Comparison of ENCODE assay signal across 13 cellular contexts in genomic region chr7:43700646-43701501, GRCh38. TPM values are rescaled to one million over a fixed set of nuclear protein-coding genes. Genes with fewer than 3 reads are reported as not detected.
DNase-seq lines count a peak whose midpoint lies in the region; ATAC-seq, FAIRE-seq and TF ChIP-seq lines count a peak whose summit lies in the region.
"Had no signal": no experiment of that assay in that cellular context is flagged by ENCODE, and none has a peak within 500 bp of the region (broad histone marks: within the 10 kb centered on the region; RNA-seq: fewer than 3 reads in every experiment).

No MANE protein-coding gene starts in this region.

- H3K27me3 ChIP-seq in astrocyte (ENCODE audit: insufficient read depth, low read length) = no peaks in the 10 kb centered on the region

- H3K9ac ChIP-seq in astrocyte (ENCODE audit: low read length) = no peak overlapping the region

- peaks cover 58% of the 10 kb centered on the region for H3K79me2 ChIP-seq in astrocyte (ENCODE audit: insufficient read depth, low read length)

- no peak overlapping the region for H3K4me2 ChIP-seq in astrocyte (ENCODE audit: low read length)

- no peaks in the 10 kb centered on the region for H4K20me1 ChIP-seq in astrocyte (ENCODE audit: insufficient read depth, low read length)

- peak; percentile 47 for ATAC-seq in HG03432 (IDR thresholded peaks at IDR 0.05; ENCODE audit: unreplicated experiment)
- ATAC-seq in stimulated activated memory B cell treated with anti-CD40 and anti-IgM and Interleukin-4, amounts not matched to agents 10 μg/mL and 1 μg/mL and 100 μg/mL, for 72 hours = no peak
- no peak for ATAC-seq in HG03378 (IDR thresholded peaks at IDR 0.05; ENCODE audit: unreplicated experiment)
- ATAC-seq in GM21360 (IDR thresholded peaks at IDR 0.05; ENCODE audit: unreplicated experiment) = no peak
- no peak for ATAC-seq in HG03025 (IDR thresholded peaks at IDR 0.05; ENCODE audit: low FRiP score, unreplicated experiment)

- no peak for FAIRE-seq in astrocyte (lab: Jason Lieb, UNC)

- TF ChIP-seq CTCF in astrocyte (IDR thresholded peaks at IDR 0.05; ENCODE audit: insufficient read depth, low read depth, low read length) = no peak

- peaks cover 5% of the 10 kb centered on the region for H3K4me1 ChIP-seq in astrocyte (ENCODE audit: insufficient read depth, low read length)

- H3K27me3 Mint-ChIP-seq in activated naive CD4-positive, alpha-beta T cell treated with anti-CD3 and anti-CD28 coated beads, Interleukin-2, amount 50 U/mL, for 24 hours = no peaks in the 10 kb centered on the region
- H3K27me3 Mint-ChIP-seq in astrocyte (ENCODE audit: low read depth, unreplicated experiment) = no peaks in the 10 kb centered on the region
- no peaks in the 10 kb centered on the region for H3K27me3 Mint-ChIP-seq in stimulated activated memory B cell treated with anti-CD40 and anti-IgM and Interleukin-4, amounts not matched to agents 10 μg/mL and 1 μg/mL and 100 μg/mL, for 72 hours
- H3K27me3 Mint-ChIP-seq: activated naive CD8-positive, alpha-beta T cell had no signal

- H3K27ac ChIP-seq in astrocyte (ENCODE audit: low read depth, low read length) = no peak overlapping the region

- no peaks in the 10 kb centered on the region for H3K9me3 Mint-ChIP-seq in activated naive CD4-positive, alpha-beta T cell treated with anti-CD3 and anti-CD28 coated beads, Interleukin-2, amount 50 U/mL, for 24 hours
- no peaks in the 10 kb centered on the region for H3K9me3 Mint-ChIP-seq in astrocyte (ENCODE audit: unreplicated experiment)
- H3K9me3 Mint-ChIP-seq in stimulated activated memory B cell treated with anti-CD40 and anti-IgM and Interleukin-4, amounts not matched to agents 10 μg/mL and 1 μg/mL and 100 μg/mL, for 72 hours = no peaks in the 10 kb centered on the region
- H3K9me3 Mint-ChIP-seq: stimulated activated effector memory CD8-positive, alpha-beta T cell treated with anti-CD3 and anti-CD28 coated beads, Interleukin-12 subunit alpha, Interleukin-12 subunit beta, amount 100 ng/mL, for 72 hours had no signal

- no peaks in the 10 kb centered on the region for H3K9me3 ChIP-seq in astrocyte (ENCODE audit: insufficient read depth, low read depth, low read length)

- no peak for DNase-seq in activated naive CD4-positive, alpha-beta T cell (lab: John Stamatoyannopoulos, UW)
- peak; percentile 6 for DNase-seq in astrocyte (ENCODE audit: low read depth)
- DNase-seq: glutamatergic neuron; kidney; stimulated activated CD4-positive, alpha-beta T cell treated with anti-CD3 and anti-CD28 coated beads, Interleukin-4, amount 100 ng/mL, for 1 hour had no signal

- no peaks in the 10 kb centered on the region for H3K36me3 ChIP-seq in astrocyte (ENCODE audit: insufficient read depth, low read length)

- H3K36me3 Mint-ChIP-seq in activated naive CD4-positive, alpha-beta T cell treated with anti-CD3 and anti-CD28 coated beads, Interleukin-2, amount 50 U/mL, for 24 hours = peaks cover 5% of the 10 kb centered on the region
- H3K36me3 Mint-ChIP-seq in astrocyte (ENCODE audit: low read depth, unreplicated experiment) = peaks cover 9% of the 10 kb centered on the region
- peaks cover 30% of the 10 kb centered on the region for H3K36me3 Mint-ChIP-seq in stimulated activated memory B cell treated with anti-CD40 and anti-IgM and Interleukin-4, amounts not matched to agents 10 μg/mL and 1 μg/mL and 100 μg/mL, for 72 hours
- H3K36me3 Mint-ChIP-seq: stimulated activated effector memory CD8-positive, alpha-beta T cell treated with anti-CD3 and anti-CD28 coated beads, Interleukin-12 subunit alpha, Interleukin-12 subunit beta, amount 100 ng/mL, for 72 hours had no signal

- peak overlapping the region; percentile 42 for H3K27ac Mint-ChIP-seq in activated naive CD4-positive, alpha-beta T cell treated with anti-CD3 and anti-CD28 coated beads, Interleukin-2, amount 50 U/mL, for 24 hours
- H3K27ac Mint-ChIP-seq in astrocyte (ENCODE audit: unreplicated experiment) = peak overlapping the region; percentile 6
- peak overlapping the region; percentile 17 for H3K27ac Mint-ChIP-seq in stimulated activated memory B cell treated with anti-CD40 and anti-IgM and Interleukin-4, amounts not matched to agents 10 μg/mL and 1 μg/mL and 100 μg/mL, for 72 hours
- H3K27ac Mint-ChIP-seq: activated naive CD8-positive, alpha-beta T cell; stimulated activated effector memory CD8-positive, alpha-beta T cell treated with anti-CD3 and anti-CD28 coated beads, Interleukin-12 subunit alpha, Interleukin-12 subunit beta, amount 100 ng/mL, for 72 hours had no signal

- H3K4me1 Mint-ChIP-seq in activated naive CD4-positive, alpha-beta T cell treated with anti-CD3 and anti-CD28 coated beads, Interleukin-2, amount 50 U/mL, for 24 hours = peaks cover 62% of the 10 kb centered on the region
- H3K4me1 Mint-ChIP-seq in astrocyte (ENCODE audit: low read depth, unreplicated experiment) = peaks cover 19% of the 10 kb centered on the region
- peaks cover 36% of the 10 kb centered on the region for H3K4me1 Mint-ChIP-seq in stimulated activated memory B cell treated with anti-CD40 and anti-IgM and Interleukin-4, amounts not matched to agents 10 μg/mL and 1 μg/mL and 100 μg/mL, for 72 hours

- H3K4me3 ChIP-seq in astrocyte (ENCODE audit: insufficient read depth, low read depth, low read length) = no peak overlapping the region

- H3K4me3 Mint-ChIP-seq in activated naive CD4-positive, alpha-beta T cell treated with anti-CD3 and anti-CD28 coated beads, Interleukin-2, amount 50 U/mL, for 24 hours = no peak overlapping the region
- H3K4me3 Mint-ChIP-seq in astrocyte (ENCODE audit: unreplicated experiment) = peak overlapping the region; percentile 10
- no peak overlapping the region for H3K4me3 Mint-ChIP-seq in stimulated activated memory B cell treated with anti-CD40 and anti-IgM and Interleukin-4, amounts not matched to agents 10 μg/mL and 1 μg/mL and 100 μg/mL, for 72 hours
- H3K4me3 Mint-ChIP-seq: activated naive CD8-positive, alpha-beta T cell; stimulated activated effector memory CD8-positive, alpha-beta T cell treated with anti-CD3 and anti-CD28 coated beads, Interleukin-12 subunit alpha, Interleukin-12 subunit beta, amount 100 ng/mL, for 72 hours had no signal

- H2AFZ ChIP-seq in astrocyte (ENCODE audit: low read depth, low read length) = no peak overlapping the region

RNA-seq across cellular contexts. Expression of gene COA1, which starts 28.4 kb away (rescaled TPM):
- total RNA-seq in astrocyte = 47.0 and 50.1 TPM in 2 replicates

RNA-seq across cellular contexts. Expression of gene BLVRA, which starts 57.6 kb away (rescaled TPM):
- 48.9 and 55.7 TPM in 2 replicates for total RNA-seq in astrocyte
